ENCODE assay signal across 1 cellular context in genomic region chr20:35146922-35147574, GRCh38.
TF ChIP-seq lines count a peak whose summit lies in the region.

Gene EDEM2, minus strand, starts transcription at chr20:35147336. Its CDS starts 78 bp downstream, at chr20:35147258.

TF ChIP-seq in HepG2, 621 proteins besides CTCF, POLR2A, EP300 and RAD21 (continued from another document and continues in another):
- TF ChIP-seq CBX5 (CRISPR knock-in tag; IDR thresholded peaks at IDR 0.05; ENCODE audit: borderline replicate concordance) (peak; percentile 78; the same call in 1 of the 2 replicates), ZNF841 (CRISPR knock-in tag; IDR thresholded peaks at IDR 0.05; ENCODE audit: borderline replicate concordance) (peak; percentile 92; the same call in 1 of the 2 replicates), SMARCC2 (IDR thresholded peaks at IDR 0.05) (no peak), ZNF230 (CRISPR knock-in tag; IDR thresholded peaks at IDR 0.05) (peak; percentile 88; the same call in 1 of the 2 replicates), ZNF576 (CRISPR knock-in tag; IDR thresholded peaks at IDR 0.05) (peak; percentile 85), TCF7L2 (IDR thresholded peaks at IDR 0.05; ENCODE audit: low read depth, low read length) (no peak), ZNF276 (CRISPR knock-in tag; IDR thresholded peaks at IDR 0.05; ENCODE audit: low read depth) (peak; percentile 73), GTF2F1 (IDR thresholded peaks at IDR 0.05; ENCODE audit: low read length) (no peak; the same call in 1 of the 2 replicates), KLF12 (CRISPR knock-in tag; IDR thresholded peaks at IDR 0.05; ENCODE audit: borderline replicate concordance) (no peak; the same call in 1 of the 2 replicates), ZBTB42 (CRISPR knock-in tag; IDR thresholded peaks at IDR 0.05) (peak; percentile 22; the same call in 1 of the 2 replicates), ADNP (CRISPR knock-in tag; IDR thresholded peaks at IDR 0.05) (no peak), PREB (CRISPR knock-in tag; IDR thresholded peaks at IDR 0.05) (no peak), FOXP1 (IDR thresholded peaks at IDR 0.05) (no peak), FOXP1 (CRISPR knock-in tag; IDR thresholded peaks at IDR 0.05) (no peak; the same call in 1 of the 2 replicates), ZSCAN12 (CRISPR knock-in tag; IDR thresholded peaks at IDR 0.05) (peak; percentile 17; the same call in 1 of the 2 replicates), ZNF850 (CRISPR knock-in tag; conservative IDR thresholded peaks at IDR 0.05) (no peak), ZZZ3 (CRISPR knock-in tag; IDR thresholded peaks at IDR 0.05; ENCODE audit: borderline replicate concordance) (peak; percentile 81; the same call in 1 of the 2 replicates), ZBTB3 (CRISPR knock-in tag; IDR thresholded peaks at IDR 0.05; ENCODE audit: borderline replicate concordance, low read depth) (peak; percentile 81; the same call in 1 of the 2 replicates), ZNF224 (CRISPR knock-in tag; IDR thresholded peaks at IDR 0.05) (0 out of 2 replicates have a peak, but pooled peaks have one; percentile 82), MTA3 (CRISPR knock-in tag; IDR thresholded peaks at IDR 0.05) (no peak), KLF6 (CRISPR knock-in tag; IDR thresholded peaks at IDR 0.05) (no peak; the same call in 1 of the 2 replicates), SIX1 (CRISPR knock-in tag; IDR thresholded peaks at IDR 0.05; ENCODE audit: borderline replicate concordance) (no peak), JDP2 (CRISPR knock-in tag; IDR thresholded peaks at IDR 0.05; ENCODE audit: borderline replicate concordance) (no peak), NR3C1 (CRISPR knock-in tag; IDR thresholded peaks at IDR 0.05) (no peak), SETDB1 (CRISPR knock-in tag; IDR thresholded peaks at IDR 0.05; ENCODE audit: borderline replicate concordance) (no peak), ZBTB37 (CRISPR knock-in tag; IDR thresholded peaks at IDR 0.05) (no peak), PHF8 (CRISPR knock-in tag; IDR thresholded peaks at IDR 0.05) (peak; percentile 82), ZMYM3 (CRISPR knock-in tag; IDR thresholded peaks at IDR 0.05) (no peak), ZMYM2 (CRISPR knock-in tag; IDR thresholded peaks at IDR 0.05) (no peak), ZBTB8A (CRISPR knock-in tag; IDR thresholded peaks at IDR 0.05; ENCODE audit: borderline replicate concordance, low read depth) (peak; percentile 76; the same call in 1 of the 2 replicates), NFE2L1 (CRISPR knock-in tag; IDR thresholded peaks at IDR 0.05; ENCODE audit: borderline replicate concordance) (no peak), CEBPG (CRISPR knock-in tag; IDR thresholded peaks at IDR 0.05) (peak; percentile 84), ZNF136 (CRISPR knock-in tag; IDR thresholded peaks at IDR 0.05; ENCODE audit: low read depth) (peak; percentile 63; the same call in 1 of the 2 replicates), CREBL2 (CRISPR knock-in tag; IDR thresholded peaks at IDR 0.05; ENCODE audit: borderline replicate concordance) (no peak; the same call in 1 of the 2 replicates), ZNF496 (CRISPR knock-in tag; IDR thresholded peaks at IDR 0.05; ENCODE audit: insufficient replicate concordance) (no peak), ZNF280B (CRISPR knock-in tag; IDR thresholded peaks at IDR 0.05; ENCODE audit: borderline replicate concordance) (peak; percentile 92; the same call in 1 of the 2 replicates), NAIF1 (CRISPR knock-in tag; IDR thresholded peaks at IDR 0.05; ENCODE audit: borderline replicate concordance) (no peak; the same call in none of the 2 replicates), ATF5 (CRISPR knock-in tag; IDR thresholded peaks at IDR 0.05; ENCODE audit: low read depth) (peak; percentile 95), ZNF564 (CRISPR knock-in tag; IDR thresholded peaks at IDR 0.05) (no peak; the same call in 1 of the 2 replicates), ATM (IDR thresholded peaks at IDR 0.05; ENCODE audit: borderline replicate concordance) (no peak), ZNF317 (CRISPR knock-in tag; IDR thresholded peaks at IDR 0.05) (peak; percentile 91), ZC3H13 (CRISPR knock-in tag; IDR thresholded peaks at IDR 0.05) (no peak), SMAD3 (CRISPR knock-in tag; IDR thresholded peaks at IDR 0.05) (peak; percentile 41; the same call in 1 of the 2 replicates), SRY (CRISPR knock-in tag; IDR thresholded peaks at IDR 0.05) (peak; percentile 90), THRA (CRISPR knock-in tag; IDR thresholded peaks at IDR 0.05; ENCODE audit: borderline replicate concordance) (peak; percentile 63; the same call in 1 of the 2 replicates), ZNF792 (CRISPR knock-in tag; IDR thresholded peaks at IDR 0.05) (peak; percentile 87), SP5 (CRISPR knock-in tag; IDR thresholded peaks at IDR 0.05; ENCODE audit: borderline replicate concordance, low read depth) (peak; percentile 87; the same call in 1 of the 2 replicates), ZNF205 (CRISPR knock-in tag; IDR thresholded peaks at IDR 0.05) (0 out of 2 replicates have a peak, but pooled peaks have one; percentile 61), HMG20B (CRISPR knock-in tag; conservative IDR thresholded peaks at IDR 0.05) (no peak), TEF (CRISPR knock-in tag; IDR thresholded peaks at IDR 0.05) (no peak), SKI (IDR thresholded peaks at IDR 0.05; ENCODE audit: partially characterized antibody) (no peak), ZFY (CRISPR knock-in tag; IDR thresholded peaks at IDR 0.05) (peak; percentile 93), MYPOP (CRISPR knock-in tag; IDR thresholded peaks at IDR 0.05) (peak; percentile 85), SALL1 (CRISPR knock-in tag; IDR thresholded peaks at IDR 0.05) (peak; percentile 96), HINFP (CRISPR knock-in tag; IDR thresholded peaks at IDR 0.05; ENCODE audit: low read depth) (peak; percentile 78), KDM5A (IDR thresholded peaks at IDR 0.05; ENCODE audit: borderline replicate concordance, low read length) (peak; percentile 54; the same call in 1 of the 2 replicates), GMEB2 (CRISPR knock-in tag; IDR thresholded peaks at IDR 0.05; ENCODE audit: low read depth) (peak; percentile 80), MAX (IDR thresholded peaks at IDR 0.05) (peak; percentile 94), SALL2 (CRISPR knock-in tag; IDR thresholded peaks at IDR 0.05) (peak; percentile 96), ZBTB21 (CRISPR knock-in tag; IDR thresholded peaks at IDR 0.05) (no peak), CEBPB (IDR thresholded peaks at IDR 0.05; ENCODE audit: borderline replicate concordance, low read depth, low read length) (peak; percentile 68; the same call in 1 of the 2 replicates)
